1 cellular context compared by ENCODE assay signal in the genomic region with DNA sequence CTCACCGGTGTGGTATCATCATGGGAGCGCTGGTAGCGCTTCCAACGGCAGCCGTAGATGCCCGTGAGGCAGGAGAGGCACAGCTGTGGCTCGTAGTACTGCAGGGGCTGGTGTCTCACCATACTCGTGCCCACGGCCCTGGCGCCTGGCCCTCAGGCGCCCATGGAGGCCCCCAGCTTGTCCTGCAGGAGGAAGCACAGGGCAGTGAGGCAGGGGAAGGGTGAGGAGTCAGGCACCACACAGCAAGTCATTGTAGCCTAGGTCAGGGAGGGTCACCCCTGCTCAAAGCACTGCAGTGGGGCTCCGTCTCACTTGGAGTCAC.
TF ChIP-seq lines count a peak whose summit lies in the region.

No MANE protein-coding gene starts in this region.

TF ChIP-seq in GM23338, 12 proteins besides CTCF, POLR2A, EP300 and RAD21:
- TF ChIP-seq, protein P1, sequence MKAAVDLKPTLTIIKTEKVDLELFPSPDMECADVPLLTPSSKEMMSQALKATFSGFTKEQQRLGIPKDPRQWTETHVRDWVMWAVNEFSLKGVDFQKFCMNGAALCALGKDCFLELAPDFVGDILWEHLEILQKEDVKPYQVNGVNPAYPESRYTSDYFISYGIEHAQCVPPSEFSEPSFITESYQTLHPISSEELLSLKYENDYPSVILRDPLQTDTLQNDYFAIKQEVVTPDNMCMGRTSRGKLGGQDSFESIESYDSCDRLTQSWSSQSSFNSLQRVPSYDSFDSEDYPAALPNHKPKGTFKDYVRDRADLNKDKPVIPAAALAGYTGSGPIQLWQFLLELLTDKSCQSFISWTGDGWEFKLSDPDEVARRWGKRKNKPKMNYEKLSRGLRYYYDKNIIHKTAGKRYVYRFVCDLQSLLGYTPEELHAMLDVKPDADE (IDR thresholded peaks at IDR 0.05), result no peak
- TF ChIP-seq POLR2AphosphoS5 (IDR thresholded peaks at IDR 0.05; ENCODE audit: low read depth) (no peak), CREB1 (CRISPR knock-in tag; IDR thresholded peaks at IDR 0.05; ENCODE audit: low read depth) (no peak), NANOG (IDR thresholded peaks at IDR 0.05; ENCODE audit: borderline replicate concordance) (no peak), STAT1 (IDR thresholded peaks at IDR 0.05; ENCODE audit: unreplicated experiment) (no peak), JUNB (IDR thresholded peaks at IDR 0.05; ENCODE audit: unreplicated experiment) (no peak)
- TF ChIP-seq, protein P2, sequence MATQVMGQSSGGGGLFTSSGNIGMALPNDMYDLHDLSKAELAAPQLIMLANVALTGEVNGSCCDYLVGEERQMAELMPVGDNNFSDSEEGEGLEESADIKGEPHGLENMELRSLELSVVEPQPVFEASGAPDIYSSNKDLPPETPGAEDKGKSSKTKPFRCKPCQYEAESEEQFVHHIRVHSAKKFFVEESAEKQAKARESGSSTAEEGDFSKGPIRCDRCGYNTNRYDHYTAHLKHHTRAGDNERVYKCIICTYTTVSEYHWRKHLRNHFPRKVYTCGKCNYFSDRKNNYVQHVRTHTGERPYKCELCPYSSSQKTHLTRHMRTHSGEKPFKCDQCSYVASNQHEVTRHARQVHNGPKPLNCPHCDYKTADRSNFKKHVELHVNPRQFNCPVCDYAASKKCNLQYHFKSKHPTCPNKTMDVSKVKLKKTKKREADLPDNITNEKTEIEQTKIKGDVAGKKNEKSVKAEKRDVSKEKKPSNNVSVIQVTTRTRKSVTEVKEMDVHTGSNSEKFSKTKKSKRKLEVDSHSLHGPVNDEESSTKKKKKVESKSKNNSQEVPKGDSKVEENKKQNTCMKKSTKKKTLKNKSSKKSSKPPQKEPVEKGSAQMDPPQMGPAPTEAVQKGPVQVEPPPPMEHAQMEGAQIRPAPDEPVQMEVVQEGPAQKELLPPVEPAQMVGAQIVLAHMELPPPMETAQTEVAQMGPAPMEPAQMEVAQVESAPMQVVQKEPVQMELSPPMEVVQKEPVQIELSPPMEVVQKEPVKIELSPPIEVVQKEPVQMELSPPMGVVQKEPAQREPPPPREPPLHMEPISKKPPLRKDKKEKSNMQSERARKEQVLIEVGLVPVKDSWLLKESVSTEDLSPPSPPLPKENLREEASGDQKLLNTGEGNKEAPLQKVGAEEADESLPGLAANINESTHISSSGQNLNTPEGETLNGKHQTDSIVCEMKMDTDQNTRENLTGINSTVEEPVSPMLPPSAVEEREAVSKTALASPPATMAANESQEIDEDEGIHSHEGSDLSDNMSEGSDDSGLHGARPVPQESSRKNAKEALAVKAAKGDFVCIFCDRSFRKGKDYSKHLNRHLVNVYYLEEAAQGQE (IDR thresholded peaks at IDR 0.05; ENCODE audit: unreplicated experiment), result no peak
- TF ChIP-seq, protein P3, sequence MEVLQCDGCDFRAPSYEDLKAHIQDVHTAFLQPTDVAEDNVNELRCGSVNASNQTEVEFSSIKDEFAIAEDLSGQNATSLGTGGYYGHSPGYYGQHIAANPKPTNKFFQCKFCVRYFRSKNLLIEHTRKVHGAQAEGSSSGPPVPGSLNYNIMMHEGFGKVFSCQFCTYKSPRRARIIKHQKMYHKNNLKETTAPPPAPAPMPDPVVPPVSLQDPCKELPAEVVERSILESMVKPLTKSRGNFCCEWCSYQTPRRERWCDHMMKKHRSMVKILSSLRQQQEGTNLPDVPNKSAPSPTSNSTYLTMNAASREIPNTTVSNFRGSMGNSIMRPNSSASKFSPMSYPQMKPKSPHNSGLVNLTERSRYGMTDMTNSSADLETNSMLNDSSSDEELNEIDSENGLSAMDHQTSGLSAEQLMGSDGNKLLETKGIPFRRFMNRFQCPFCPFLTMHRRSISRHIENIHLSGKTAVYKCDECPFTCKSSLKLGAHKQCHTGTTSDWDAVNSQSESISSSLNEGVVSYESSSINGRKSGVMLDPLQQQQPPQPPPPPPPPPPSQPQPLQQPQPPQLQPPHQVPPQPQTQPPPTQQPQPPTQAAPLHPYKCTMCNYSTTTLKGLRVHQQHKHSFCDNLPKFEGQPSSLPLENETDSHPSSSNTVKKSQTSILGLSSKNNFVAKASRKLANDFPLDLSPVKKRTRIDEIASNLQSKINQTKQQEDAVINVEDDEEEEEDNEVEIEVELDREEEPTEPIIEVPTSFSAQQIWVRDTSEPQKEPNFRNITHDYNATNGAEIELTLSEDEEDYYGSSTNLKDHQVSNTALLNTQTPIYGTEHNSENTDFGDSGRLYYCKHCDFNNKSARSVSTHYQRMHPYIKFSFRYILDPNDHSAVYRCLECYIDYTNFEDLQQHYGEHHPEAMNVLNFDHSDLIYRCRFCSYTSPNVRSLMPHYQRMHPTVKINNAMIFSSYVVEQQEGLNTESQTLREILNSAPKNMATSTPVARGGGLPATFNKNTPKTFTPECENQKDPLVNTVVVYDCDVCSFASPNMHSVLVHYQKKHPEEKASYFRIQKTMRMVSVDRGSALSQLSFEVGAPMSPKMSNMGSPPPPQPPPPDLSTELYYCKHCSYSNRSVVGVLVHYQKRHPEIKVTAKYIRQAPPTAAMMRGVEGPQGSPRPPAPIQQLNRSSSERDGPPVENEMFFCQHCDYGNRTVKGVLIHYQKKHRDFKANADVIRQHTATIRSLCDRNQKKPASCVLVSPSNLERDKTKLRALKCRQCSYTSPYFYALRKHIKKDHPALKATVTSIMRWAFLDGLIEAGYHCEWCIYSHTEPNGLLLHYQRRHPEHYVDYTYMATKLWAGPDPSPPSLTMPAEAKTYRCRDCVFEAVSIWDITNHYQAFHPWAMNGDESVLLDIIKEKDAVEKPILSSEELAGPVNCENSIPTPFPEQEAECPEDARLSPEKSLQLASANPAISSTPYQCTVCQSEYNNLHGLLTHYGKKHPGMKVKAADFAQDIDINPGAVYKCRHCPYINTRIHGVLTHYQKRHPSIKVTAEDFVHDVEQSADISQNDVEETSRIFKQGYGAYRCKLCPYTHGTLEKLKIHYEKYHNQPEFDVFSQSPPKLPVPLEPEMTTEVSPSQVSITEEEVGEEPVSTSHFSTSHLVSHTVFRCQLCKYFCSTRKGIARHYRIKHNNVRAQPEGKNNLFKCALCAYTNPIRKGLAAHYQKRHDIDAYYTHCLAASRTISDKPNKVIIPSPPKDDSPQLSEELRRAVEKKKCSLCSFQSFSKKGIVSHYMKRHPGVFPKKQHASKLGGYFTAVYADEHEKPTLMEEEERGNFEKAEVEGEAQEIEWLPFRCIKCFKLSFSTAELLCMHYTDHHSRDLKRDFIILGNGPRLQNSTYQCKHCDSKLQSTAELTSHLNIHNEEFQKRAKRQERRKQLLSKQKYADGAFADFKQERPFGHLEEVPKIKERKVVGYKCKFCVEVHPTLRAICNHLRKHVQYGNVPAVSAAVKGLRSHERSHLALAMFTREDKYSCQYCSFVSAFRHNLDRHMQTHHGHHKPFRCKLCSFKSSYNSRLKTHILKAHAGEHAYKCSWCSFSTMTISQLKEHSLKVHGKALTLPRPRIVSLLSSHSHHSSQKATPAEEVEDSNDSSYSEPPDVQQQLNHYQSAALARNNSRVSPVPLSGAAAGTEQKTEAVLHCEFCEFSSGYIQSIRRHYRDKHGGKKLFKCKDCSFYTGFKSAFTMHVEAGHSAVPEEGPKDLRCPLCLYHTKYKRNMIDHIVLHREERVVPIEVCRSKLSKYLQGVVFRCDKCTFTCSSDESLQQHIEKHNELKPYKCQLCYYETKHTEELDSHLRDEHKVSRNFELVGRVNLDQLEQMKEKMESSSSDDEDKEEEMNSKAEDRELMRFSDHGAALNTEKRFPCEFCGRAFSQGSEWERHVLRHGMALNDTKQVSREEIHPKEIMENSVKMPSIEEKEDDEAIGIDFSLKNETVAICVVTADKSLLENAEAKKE (CRISPR knock-in tag; IDR thresholded peaks at IDR 0.05), result no peak
